20 cellular contexts compared by ENCODE assay signal in the genomic region with DNA sequence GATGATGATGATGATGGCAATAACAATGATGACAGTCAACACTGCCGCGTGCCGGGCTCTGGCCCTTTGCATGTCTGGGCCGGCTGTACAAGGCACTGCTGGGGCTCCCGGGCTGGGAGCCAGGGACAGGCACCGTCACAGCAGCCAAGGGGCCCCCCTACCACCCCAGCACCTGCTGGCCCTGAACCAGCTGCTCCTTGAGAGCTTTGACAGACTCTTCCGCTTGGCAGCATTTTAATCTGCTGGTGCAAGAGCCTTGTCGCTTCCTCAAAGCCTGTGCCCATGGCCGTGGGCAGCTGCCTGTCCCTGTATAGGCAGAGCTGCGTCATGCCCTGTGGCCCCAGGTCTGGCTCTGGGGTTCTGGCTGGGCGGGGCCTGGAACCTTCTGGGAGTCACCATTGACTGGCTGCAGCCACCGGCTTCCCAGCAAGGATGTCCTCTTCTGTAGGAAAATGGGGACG. TPM values are rescaled to one million over a fixed set of nuclear protein-coding genes. Genes with fewer than 3 reads are reported as not detected.
DNase-seq lines count a peak whose midpoint lies in the region; ATAC-seq and TF ChIP-seq lines count a peak whose summit lies in the region.
"Had no signal": no experiment of that assay in that cellular context is flagged by ENCODE, and none has a peak within 500 bp of the region (broad histone marks: within the 10 kb centered on the region; RNA-seq: fewer than 3 reads in every experiment).

No MANE protein-coding gene starts in this region.

- H3K9me2 ChIP-seq in GM23338 (ENCODE audit: insufficient read depth), result no peaks in the 10 kb centered on the region

- H3K27ac ChIP-seq in WERI-Rb-1 (no peak overlapping the region), ovary (no peak overlapping the region), GM23338 (ENCODE audit: low read depth) (no peak overlapping the region)
- H3K27ac ChIP-seq: GM23248, uterus had no signal

- H3K27me3 Mint-ChIP-seq in GM23338 (ENCODE audit: insufficient read depth, low read depth, poor library complexity), result peaks cover 9% of the 10 kb centered on the region

- H3K9me3 Mint-ChIP-seq in GM23338, result no peaks in the 10 kb centered on the region; the same call in 2 of the 3 replicates
- H3K9me3 Mint-ChIP-seq: activated CD4-positive, alpha-beta T cell treated with anti-CD3 and anti-CD28 coated beads, Interleukin-2, amount 10 ng/mL, durations not matched to agents 7 days and 5 days had no signal

- H3K36me3 ChIP-seq in WERI-Rb-1 (no peaks in the 10 kb centered on the region), ovary (no peaks in the 10 kb centered on the region), GM23338 (ENCODE audit: insufficient read depth) (no peaks in the 10 kb centered on the region)
- H3K36me3 ChIP-seq: uterus had no signal

- no peak for TF ChIP-seq POLR2A in ovary (IDR thresholded peaks at IDR 0.05)

- H3K4me1 ChIP-seq in ovary (ENCODE audit: insufficient read depth), result no peaks in the 10 kb centered on the region
- no peaks in the 10 kb centered on the region for H3K4me1 ChIP-seq in GM23338 (ENCODE audit: insufficient read depth)
- H3K4me1 ChIP-seq: Caco-2, uterus had no signal

- H3F3A ChIP-seq in GM23338 (replicated peaks; ENCODE audit: low read depth), result no peaks in the 10 kb centered on the region

- H3K36me3 Mint-ChIP-seq in GM23338 (ENCODE audit: low read depth), result no peaks in the 10 kb centered on the region
- H3K36me3 Mint-ChIP-seq: IgD-negative memory B cell; stimulated activated memory B cell treated with anti-CD40 and anti-IgM and Interleukin-4, amounts not matched to agents 10 μg/mL and 1 μg/mL and 100 μg/mL, for 72 hours had no signal

- no peak overlapping the region for H3K4me2 ChIP-seq in GM23338

- 68 to 77% (median 68%) methylated on average over 7 to 13 of the region's 13 CpGs for WGBS in ovary, 3 donors

- no peaks in the 10 kb centered on the region for H3K9me3 ChIP-seq in WERI-Rb-1 (ENCODE audit: severe bottlenecking)
- no peaks in the 10 kb centered on the region for H3K9me3 ChIP-seq in ovary
- H3K9me3 ChIP-seq: uterus had no signal

- H3K27ac Mint-ChIP-seq in GM23338, result no peak overlapping the region
- H3K27ac Mint-ChIP-seq: activated CD4-positive, alpha-beta T cell treated with anti-CD3 and anti-CD28 coated beads, Interleukin-2, amount 10 ng/mL, durations not matched to agents 7 days and 5 days; stimulated activated memory B cell treated with anti-CD40 and anti-IgM and Interleukin-4, amounts not matched to agents 10 μg/mL and 1 μg/mL and 100 μg/mL, for 72 hours had no signal

- no peak for ATAC-seq in GM23338
- ATAC-seq in HG03432 (IDR thresholded peaks at IDR 0.05; ENCODE audit: unreplicated experiment), result no peak
- ATAC-seq: stimulated activated memory B cell treated with anti-CD40 and anti-IgM and Interleukin-4, amounts not matched to agents 10 μg/mL and 1 μg/mL and 100 μg/mL, for 72 hours had no signal

- no peak overlapping the region for H3K4me3 Mint-ChIP-seq in GM23338
- H3K4me3 Mint-ChIP-seq: activated CD4-positive, alpha-beta T cell treated with anti-CD3 and anti-CD28 coated beads, Interleukin-2, amount 10 ng/mL, durations not matched to agents 7 days and 5 days; IgD-negative memory B cell; stimulated activated memory B cell treated with anti-CD40 and anti-IgM and Interleukin-4, amounts not matched to agents 10 μg/mL and 1 μg/mL and 100 μg/mL, for 72 hours had no signal

- TF ChIP-seq EP300 in ovary (IDR thresholded peaks at IDR 0.05), result no peak

- H3K27me3 ChIP-seq in WERI-Rb-1 (ENCODE audit: insufficient read depth, low read depth, severe bottlenecking) (no peaks in the 10 kb centered on the region), ovary (no peaks in the 10 kb centered on the region), GM23338 (ENCODE audit: insufficient read depth) (no peaks in the 10 kb centered on the region)

- no peaks in the 10 kb centered on the region; the same call in 2 of the 3 replicates for H3K4me1 Mint-ChIP-seq in GM23338
- H3K4me1 Mint-ChIP-seq: activated CD4-positive, alpha-beta T cell treated with anti-CD3 and anti-CD28 coated beads, Interleukin-2, amount 10 ng/mL, durations not matched to agents 7 days and 5 days had no signal

- H3K79me2 ChIP-seq in GM23338 (replicated peaks; ENCODE audit: insufficient read depth), result no peaks in the 10 kb centered on the region

- H3K4me3 ChIP-seq in WERI-Rb-1 (ENCODE audit: low read depth, low read length) (no peak overlapping the region), ovary (no peak overlapping the region), GM23338 (no peak overlapping the region)
- H3K4me3 ChIP-seq: GM23248, uterus had no signal

- no peaks in the 10 kb centered on the region for H4K20me1 ChIP-seq in GM23338 (replicated peaks; ENCODE audit: insufficient read depth)

- H2AFZ ChIP-seq in GM23338, result no peak overlapping the region
- H2AFZ ChIP-seq: GM23248 had no signal

- intact Hi-C loops in ovary (cut with DNase I), result loop anchor here in 1 of 4 donors (5.0 kb wide), 1 partner anchor 192 kb away; no protein-coding TSS in a partner anchor

- TF ChIP-seq CTCF in WERI-Rb-1 (IDR thresholded peaks at IDR 0.05; ENCODE audit: low read depth, low read length) (no peak), ovary (IDR thresholded peaks at IDR 0.05) (no peak), GM23338 (conservative IDR thresholded peaks at IDR 0.05; ENCODE audit: low read depth in 2 of 2) (no peak)

- DNase-seq in NCI-H1417 (lab: John Stamatoyannopoulos, UW) (peak in 2 of 3 experiments; percentile 12 to 36), NCI-H1417 treated with DMSO at 0.1 percent for 48 hours (lab: John Stamatoyannopoulos, UW) (no peak), HPDE6-E6E7 (ENCODE audit: extremely low spot score) (peak; percentile 39), WERI-Rb-1 (peak; percentile 5), ovary (peak in 4 of 5 donors; percentile 7 to 25 (median 13)), GM23338 (ENCODE audit: low spot score) (no peak), NCI-H748 treated with DMSO at 0.1 percent for 48 hours (lab: John Stamatoyannopoulos, UW) (no peak)
- DNase-seq: 8988T; activated CD4-positive, alpha-beta T cell treated with anti-CD3 and anti-CD28 coated beads, Interleukin-2, amount 10 ng/mL, durations not matched to agents 7 days and 5 days; amygdala; Caco-2; GM23248; NCI-H1048; NCI-H82; T-helper 9 cell; uterus had no signal

TF ChIP-seq in GM23338, 12 proteins besides CTCF, POLR2A, EP300 and RAD21:
- TF ChIP-seq JUNB (IDR thresholded peaks at IDR 0.05; ENCODE audit: unreplicated experiment) (no peak), POLR2AphosphoS5 (IDR thresholded peaks at IDR 0.05; ENCODE audit: low read depth) (no peak), EZH2 (IDR thresholded peaks at IDR 0.05; ENCODE audit: low read depth, unreplicated experiment) (no peak)
- TF ChIP-seq, protein P1, sequence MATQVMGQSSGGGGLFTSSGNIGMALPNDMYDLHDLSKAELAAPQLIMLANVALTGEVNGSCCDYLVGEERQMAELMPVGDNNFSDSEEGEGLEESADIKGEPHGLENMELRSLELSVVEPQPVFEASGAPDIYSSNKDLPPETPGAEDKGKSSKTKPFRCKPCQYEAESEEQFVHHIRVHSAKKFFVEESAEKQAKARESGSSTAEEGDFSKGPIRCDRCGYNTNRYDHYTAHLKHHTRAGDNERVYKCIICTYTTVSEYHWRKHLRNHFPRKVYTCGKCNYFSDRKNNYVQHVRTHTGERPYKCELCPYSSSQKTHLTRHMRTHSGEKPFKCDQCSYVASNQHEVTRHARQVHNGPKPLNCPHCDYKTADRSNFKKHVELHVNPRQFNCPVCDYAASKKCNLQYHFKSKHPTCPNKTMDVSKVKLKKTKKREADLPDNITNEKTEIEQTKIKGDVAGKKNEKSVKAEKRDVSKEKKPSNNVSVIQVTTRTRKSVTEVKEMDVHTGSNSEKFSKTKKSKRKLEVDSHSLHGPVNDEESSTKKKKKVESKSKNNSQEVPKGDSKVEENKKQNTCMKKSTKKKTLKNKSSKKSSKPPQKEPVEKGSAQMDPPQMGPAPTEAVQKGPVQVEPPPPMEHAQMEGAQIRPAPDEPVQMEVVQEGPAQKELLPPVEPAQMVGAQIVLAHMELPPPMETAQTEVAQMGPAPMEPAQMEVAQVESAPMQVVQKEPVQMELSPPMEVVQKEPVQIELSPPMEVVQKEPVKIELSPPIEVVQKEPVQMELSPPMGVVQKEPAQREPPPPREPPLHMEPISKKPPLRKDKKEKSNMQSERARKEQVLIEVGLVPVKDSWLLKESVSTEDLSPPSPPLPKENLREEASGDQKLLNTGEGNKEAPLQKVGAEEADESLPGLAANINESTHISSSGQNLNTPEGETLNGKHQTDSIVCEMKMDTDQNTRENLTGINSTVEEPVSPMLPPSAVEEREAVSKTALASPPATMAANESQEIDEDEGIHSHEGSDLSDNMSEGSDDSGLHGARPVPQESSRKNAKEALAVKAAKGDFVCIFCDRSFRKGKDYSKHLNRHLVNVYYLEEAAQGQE (IDR thresholded peaks at IDR 0.05; ENCODE audit: unreplicated experiment), result no peak

RNA-seq across cellular contexts. Expression of a gene that starts 12.9 kb away (rescaled TPM):
- 1 to 10 TPM in 1 of 7 donors, under 1 TPM in 5, not detected in 1; 0.23 to 7.2 (median 0.41) TPM for total RNA-seq in ovary
- under 1 TPM; 0.02 to 0.06 TPM for polyA plus RNA-seq in ovary
- not detected in 2 replicates for total RNA-seq in GM23338 (2014; rRNA removed; shearing (Covaris generic))
- polyA plus RNA-seq in GM23338 (2016; fragmentation: Nextera tagmentation; extraction: Ambion mirVana), result not detected in 2 replicates
- total RNA-seq: activated CD4-positive, alpha-beta T cell treated with anti-CD3 and anti-CD28 coated beads, Interleukin-2, amount 10 ng/mL, durations not matched to agents 7 days and 5 days; Caco-2; epithelial cell of proximal tubule; GM23248 had no signal
- polyA plus RNA-seq: GM23248, IgD-negative memory B cell had no signal

RNA-seq across cellular contexts. Expression of a gene that starts 25.2 kb away (rescaled TPM):
- total RNA-seq in ovary, result 1 to 10 TPM in 1 of 7 donors, under 1 TPM in 3, not detected in 3; 0.02 to 3.3 (median 0.27) TPM
- polyA plus RNA-seq in ovary, result under 1 TPM in 1 of 2 donors, not detected in 1; 0.02 TPM
- total RNA-seq in GM23338 (2014; rRNA removed; shearing (Covaris generic)), result not detected in 2 replicates
- not detected in 2 replicates for polyA plus RNA-seq in GM23338 (2016; fragmentation: Nextera tagmentation; extraction: Ambion mirVana)
- total RNA-seq: activated CD4-positive, alpha-beta T cell treated with anti-CD3 and anti-CD28 coated beads, Interleukin-2, amount 10 ng/mL, durations not matched to agents 7 days and 5 days; epithelial cell of proximal tubule; GM23248 had no signal
- polyA plus RNA-seq: GM23248, IgD-negative memory B cell had no signal

Comparison
In these comparisons a context has a peak if more than half of its experiments do, and no peak if none do; other contexts are left out.
1. DNase-seq: peak in NCI-H1417 (2 of 3), HPDE6-E6E7 (single experiment), WERI-Rb-1 (single experiment) and ovary (4 of 5); none in NCI-H1417 treated with DMSO at 0.1 percent for 48 hours (single experiment), GM23338 (single experiment) and NCI-H748 treated with DMSO at 0.1 percent for 48 hours (single experiment).